Comparison of ENCODE assay signal across 14 cellular contexts in genomic region chr13:21342699-21343442, GRCh38.
DNase-seq lines count a peak whose midpoint lies in the region; ATAC-seq and FAIRE-seq lines count a peak whose summit lies in the region.
"Had no signal": no experiment of that assay in that cellular context is flagged by ENCODE, and none has a peak within 500 bp of the region (broad histone marks: within the 10 kb centered on the region; RNA-seq: fewer than 3 reads in every experiment).

No MANE protein-coding gene starts in this region.

- POLR2A ChIA-PET in activated CD4-positive, alpha-beta T cell treated with anti-CD3 and anti-CD28 coated beads, Interleukin-2, amount 10 ng/mL, durations not matched to agents 7 days and 5 days (lab: Charles Lee), result no interaction called here

- no peaks in the 10 kb centered on the region for H3K27me3 Mint-ChIP-seq in activated CD4-positive, alpha-beta T cell treated with anti-CD3 and anti-CD28 coated beads, Interleukin-2, amount 10 ng/mL, durations not matched to agents 7 days and 5 days
- no peaks in the 10 kb centered on the region for H3K27me3 Mint-ChIP-seq in central memory CD8-positive, alpha-beta T cell
- H3K27me3 Mint-ChIP-seq: IgD-negative memory B cell had no signal

- 0 out of 22 replicates have a peak, but pooled peaks cover 0 to 6% (median 0%) of the 10 kb centered on the region in 11 experiments for H4K20me1 ChIP-seq in BLaER1 treated with 17β-estradiol and CSF1 and Interleukin-3, amounts not matched to agents 10 nM and 100 nM

- H3K4me3 Mint-ChIP-seq in activated CD4-positive, alpha-beta T cell treated with anti-CD3 and anti-CD28 coated beads, Interleukin-2, amount 10 ng/mL, durations not matched to agents 7 days and 5 days, result peak overlapping the region; percentile 68
- H3K4me3 Mint-ChIP-seq in central memory CD8-positive, alpha-beta T cell, result peak overlapping the region; percentile 76
- H3K4me3 Mint-ChIP-seq: IgD-negative memory B cell had no signal

- peak overlapping the region in 9 of 11 experiments; percentile 3 to 87 (median 80); a peak in 12 of 22 replicates for H3K27ac ChIP-seq in BLaER1 treated with 17β-estradiol and CSF1 and Interleukin-3, amounts not matched to agents 10 nM and 100 nM

- H3K9ac ChIP-seq in BLaER1 treated with 17β-estradiol and CSF1 and Interleukin-3, amounts not matched to agents 10 nM and 100 nM, result peak overlapping the region in 9 of 11 experiments; percentile 10 to 78 (median 38); a peak in 13 of 22 replicates

- H3K4me3 ChIP-seq in BLaER1 treated with 17β-estradiol and CSF1 and Interleukin-3, amounts not matched to agents 10 nM and 100 nM, result peak overlapping the region in 7 of 10 experiments; percentile 54 to 68 (median 59); a peak in 9 of 20 replicates

- peak; percentile 49 for FAIRE-seq in G401.6 (lab: Jason Lieb, UNC)

- H3K36me3 ChIP-seq in BLaER1 treated with 17β-estradiol and CSF1 and Interleukin-3, amounts not matched to agents 10 nM and 100 nM, result peaks cover 0 to 22% (median 0%) of the 10 kb centered on the region in 11 experiments; a peak in 8 of 22 replicates

- H3K4me2 ChIP-seq in BLaER1 treated with 17β-estradiol and CSF1 and Interleukin-3, amounts not matched to agents 10 nM and 100 nM, result peak overlapping the region; percentile 76 to 97 (median 91)

- DNase-seq in activated CD4-positive, alpha-beta T cell treated with anti-CD3 and anti-CD28 coated beads, Interleukin-2, amount 10 ng/mL, durations not matched to agents 7 days and 5 days, result no peak
- no peak for DNase-seq in activated CD4-positive, alpha-beta T cell treated with anti-CD3 and anti-CD28 coated beads, Interleukin-2, amount 50 U/mL, for 1 hour
- DNase-seq in central memory CD8-positive, alpha-beta T cell (ENCODE audit: low spot score in 2 of 2), result no peak
- no peak for DNase-seq in central memory CD4-positive, alpha-beta T cell
- DNase-seq: AML-193; CD8-positive, alpha-beta T cell; GOT3; NCI-H1092; NCI-H446; NCI-H748 treated with DMSO at 0.1 percent for 48 hours had no signal

- peaks cover 44 to 63% (median 59%) of the 10 kb centered on the region in 10 experiments for H3K4me1 ChIP-seq in BLaER1 treated with 17β-estradiol and CSF1 and Interleukin-3, amounts not matched to agents 10 nM and 100 nM

- H3K36me3 Mint-ChIP-seq in activated CD4-positive, alpha-beta T cell treated with anti-CD3 and anti-CD28 coated beads, Interleukin-2, amount 10 ng/mL, durations not matched to agents 7 days and 5 days (ENCODE audit: low read depth), result no peaks in the 10 kb centered on the region
- peaks cover 5% of the 10 kb centered on the region for H3K36me3 Mint-ChIP-seq in central memory CD8-positive, alpha-beta T cell (ENCODE audit: insufficient read depth)
- H3K36me3 Mint-ChIP-seq: CD8-positive, alpha-beta T cell had no signal

- H3K4me1 Mint-ChIP-seq in activated CD4-positive, alpha-beta T cell treated with anti-CD3 and anti-CD28 coated beads, Interleukin-2, amount 10 ng/mL, durations not matched to agents 7 days and 5 days, result peaks cover 32% of the 10 kb centered on the region
- H3K4me1 Mint-ChIP-seq in central memory CD8-positive, alpha-beta T cell, result peaks cover 30% of the 10 kb centered on the region

- CTCF ChIA-PET in activated CD4-positive, alpha-beta T cell treated with anti-CD3 and anti-CD28 coated beads, Interleukin-2, amount 10 ng/mL, durations not matched to agents 7 days and 5 days (lab: Charles Lee), result interaction anchor here (0.7 to 1.6 kb wide), 3 partner anchors 13 to 45 kb away, joined by 3 to 10 read pairs (median 3); no protein-coding TSS in a partner anchor

- ATAC-seq in central memory CD8-positive, alpha-beta T cell (replicated peaks; ENCODE audit: extremely low read depth, poor library complexity, severe bottlenecking), result no peak
- ATAC-seq in GM19035 (IDR thresholded peaks at IDR 0.05; ENCODE audit: unreplicated experiment), result no peak
- ATAC-seq: CD8-positive, alpha-beta T cell had no signal

- H3K9me3 Mint-ChIP-seq in activated CD4-positive, alpha-beta T cell treated with anti-CD3 and anti-CD28 coated beads, Interleukin-2, amount 10 ng/mL, durations not matched to agents 7 days and 5 days, result no peaks in the 10 kb centered on the region
- no peaks in the 10 kb centered on the region for H3K9me3 Mint-ChIP-seq in central memory CD8-positive, alpha-beta T cell
- H3K9me3 Mint-ChIP-seq: CD8-positive, alpha-beta T cell; IgD-negative memory B cell had no signal

- H3K9me3 ChIP-seq in BLaER1 treated with 17β-estradiol and CSF1 and Interleukin-3, amounts not matched to agents 10 nM and 100 nM (replicated peaks in 1 of 11), result no peaks in the 10 kb centered on the region

- peak overlapping the region; percentile 93 for H3K27ac Mint-ChIP-seq in activated CD4-positive, alpha-beta T cell treated with anti-CD3 and anti-CD28 coated beads, Interleukin-2, amount 10 ng/mL, durations not matched to agents 7 days and 5 days
- peak overlapping the region; percentile 96 for H3K27ac Mint-ChIP-seq in central memory CD8-positive, alpha-beta T cell (ENCODE audit: low read depth)

- H3K27me3 ChIP-seq in BLaER1 treated with 17β-estradiol and CSF1 and Interleukin-3, amounts not matched to agents 10 nM and 100 nM, result no peaks in the 10 kb centered on the region
